9 cellular contexts compared by ENCODE assay signal in genomic region chr11:9802291-9802861, GRCh38.
DNase-seq lines count a peak whose midpoint lies in the region; ATAC-seq, FAIRE-seq and TF ChIP-seq lines count a peak whose summit lies in the region.
"Had no signal": no experiment of that assay in that cellular context is flagged by ENCODE, and none has a peak within 500 bp of the region (broad histone marks: within the 10 kb centered on the region; RNA-seq: fewer than 3 reads in every experiment).

No MANE protein-coding gene starts in this region.

- no peak overlapping the region for H3K4me3 Mint-ChIP-seq in effector memory CD8-positive, alpha-beta T cell

- H3K9me3 ChIP-seq in A549 (no peaks in the 10 kb centered on the region), HUES48 (ENCODE audit: control insufficient read depth, insufficient read depth, low read length) (no peaks in the 10 kb centered on the region)

- TF ChIP-seq EP300 in A549 (IDR thresholded peaks at IDR 0.05), result no peak

- H3K4me2 ChIP-seq in A549, result peak overlapping the region; percentile 51

- POLR2A ChIA-PET in A549 (lab: Yijun Ruan, JAX), result no interaction called here

- TF ChIP-seq POLR2A in A549 (IDR thresholded peaks at IDR 0.05; ENCODE audit: low read length), result no peak

- ATAC-seq in A549 (peak in 1 of 2 experiments; percentile 33; a peak in 2 of 6 replicates), HG02870 (IDR thresholded peaks at IDR 0.05; ENCODE audit: unreplicated experiment) (no peak), HG03045 (IDR thresholded peaks at IDR 0.05; ENCODE audit: unreplicated experiment) (no peak)
- no peak for ATAC-seq in effector memory CD8-positive, alpha-beta T cell (replicated peaks)

- H3K4me1 ChIP-seq in A549, result peaks cover 42% of the 10 kb centered on the region
- peaks cover 30% of the 10 kb centered on the region for H3K4me1 ChIP-seq in HUES48 (ENCODE audit: control insufficient read depth, insufficient read depth, low read length)

- WGBS in A549 (ENCODE audit: missing lambda C conversion rate), result 44% methylated on average over 3 of the region's 3 CpGs

- FAIRE-seq in A549 (lab: Jason Lieb, UNC) (no peak), islet of Langerhans (lab: Jason Lieb, UNC) (peak; percentile 88)

- CTCF ChIA-PET in A549 (lab: Yijun Ruan, JAX), result interaction anchor here (1.1 to 3.1 kb wide), 4 partner anchors 9 to 170 kb away, joined by 3 to 12 read pairs (median 3); no protein-coding TSS in a partner anchor

- peak overlapping the region; percentile 65; the same call in 1 of the 2 replicates for H3K9ac ChIP-seq in HUES48 (ENCODE audit: low read depth, low read length)

- H3K27me3 Mint-ChIP-seq in effector memory CD8-positive, alpha-beta T cell, result no peaks in the 10 kb centered on the region

- no peak for TF ChIP-seq CTCF in A549 (IDR thresholded peaks at IDR 0.05)
- TF ChIP-seq CTCF in brain microvascular endothelial cell (IDR thresholded peaks at IDR 0.05; ENCODE audit: low read depth, low read length, missing control alignments), result no peak

- peaks cover 1% of the 10 kb centered on the region for H3K36me3 ChIP-seq in HUES48 (ENCODE audit: control insufficient read depth, insufficient read depth, low read length)
- H3K36me3 ChIP-seq in brain microvascular endothelial cell (replicated peaks), result peaks cover 5% of the 10 kb centered on the region

- H3K27ac Mint-ChIP-seq in effector memory CD8-positive, alpha-beta T cell, result no peak overlapping the region

- H3K9me3 Mint-ChIP-seq in effector memory CD8-positive, alpha-beta T cell, result no peaks in the 10 kb centered on the region

- H3K4me3 ChIP-seq in A549, result no peak overlapping the region
- no peak overlapping the region for H3K4me3 ChIP-seq in HUES48 (ENCODE audit: low read depth, low read length)
- no peak overlapping the region for H3K4me3 ChIP-seq in brain microvascular endothelial cell (ENCODE audit: low read depth, low read length)

- no peaks in the 10 kb centered on the region for H3K4me1 Mint-ChIP-seq in effector memory CD8-positive, alpha-beta T cell (ENCODE audit: low read depth in 2 of 2)

- DNase-seq in A549 (ENCODE audit: low read depth in 1 of 2, low spot score in 1 of 2) (no peak), brain microvascular endothelial cell (peak; percentile 33)
- DNase-seq in stimulated activated CD4-positive, alpha-beta T cell treated with anti-CD3 and anti-CD28 coated beads, Interleukin-15, amount 100 ng/mL, for 24 hours, result no peak
- no peak for DNase-seq in effector memory CD8-positive, alpha-beta T cell
- DNase-seq: NCI-H2029 treated with DMSO at 0.1 percent for 48 hours had no signal

- in situ Hi-C loops in brain microvascular endothelial cell (cut with HindIII; ENCODE audit: low pct_ligation_motif_present, low sequenced_read_pairs), result no loop called here

- H3K27me3 ChIP-seq in HUES48 (ENCODE audit: control insufficient read depth, insufficient read depth, low read length) (no peaks in the 10 kb centered on the region), brain microvascular endothelial cell (replicated peaks) (no peaks in the 10 kb centered on the region)

- no peak for TF ChIP-seq RAD21 in A549 (conservative IDR thresholded peaks at IDR 0.05 in 1 of 2, IDR thresholded peaks at IDR 0.05 in 1 of 2)

- peak overlapping the region; percentile 75 to 86 for H3K27ac ChIP-seq in A549
- H3K27ac ChIP-seq in HUES48 (ENCODE audit: low read depth, low read length), result peak overlapping the region; percentile 86
- H3K27ac ChIP-seq in brain microvascular endothelial cell, result peak overlapping the region; percentile 75

- H3K36me3 Mint-ChIP-seq in effector memory CD8-positive, alpha-beta T cell (ENCODE audit: insufficient read depth), result peaks cover 9% of the 10 kb centered on the region

TF ChIP-seq in A549, 52 proteins besides CTCF, POLR2A, EP300 and RAD21:
- 0 out of 2 replicates have a peak, but pooled peaks have one; percentile 19 for TF ChIP-seq MAX (IDR thresholded peaks at IDR 0.05)
- TF ChIP-seq ZNF302 (CRISPR knock-in tag; IDR thresholded peaks at IDR 0.05), result no peak
- TF ChIP-seq CHD4 (IDR thresholded peaks at IDR 0.05; ENCODE audit: borderline replicate concordance), result no peak
- TF ChIP-seq ZC3H11A (IDR thresholded peaks at IDR 0.05), result no peak
- peak in 1 of 2 experiments; percentile 9; a peak in 1 of 4 replicates for TF ChIP-seq CEBPB (IDR thresholded peaks at IDR 0.05)
- TF ChIP-seq RNF2 (IDR thresholded peaks at IDR 0.05; ENCODE audit: borderline replicate concordance, low read depth), result no peak
- TF ChIP-seq PHF8 (IDR thresholded peaks at IDR 0.05; ENCODE audit: borderline replicate concordance, low read depth), result no peak
- TF ChIP-seq HEYL (CRISPR knock-in tag; IDR thresholded peaks at IDR 0.05), result no peak
- no peak for TF ChIP-seq SMC3 (IDR thresholded peaks at IDR 0.05)
- TF ChIP-seq CBX8 (IDR thresholded peaks at IDR 0.05), result no peak
- no peak for TF ChIP-seq HOXB5 (CRISPR knock-in tag; IDR thresholded peaks at IDR 0.05)
